8 cellular contexts compared by ENCODE assay signal in the genomic region with DNA sequence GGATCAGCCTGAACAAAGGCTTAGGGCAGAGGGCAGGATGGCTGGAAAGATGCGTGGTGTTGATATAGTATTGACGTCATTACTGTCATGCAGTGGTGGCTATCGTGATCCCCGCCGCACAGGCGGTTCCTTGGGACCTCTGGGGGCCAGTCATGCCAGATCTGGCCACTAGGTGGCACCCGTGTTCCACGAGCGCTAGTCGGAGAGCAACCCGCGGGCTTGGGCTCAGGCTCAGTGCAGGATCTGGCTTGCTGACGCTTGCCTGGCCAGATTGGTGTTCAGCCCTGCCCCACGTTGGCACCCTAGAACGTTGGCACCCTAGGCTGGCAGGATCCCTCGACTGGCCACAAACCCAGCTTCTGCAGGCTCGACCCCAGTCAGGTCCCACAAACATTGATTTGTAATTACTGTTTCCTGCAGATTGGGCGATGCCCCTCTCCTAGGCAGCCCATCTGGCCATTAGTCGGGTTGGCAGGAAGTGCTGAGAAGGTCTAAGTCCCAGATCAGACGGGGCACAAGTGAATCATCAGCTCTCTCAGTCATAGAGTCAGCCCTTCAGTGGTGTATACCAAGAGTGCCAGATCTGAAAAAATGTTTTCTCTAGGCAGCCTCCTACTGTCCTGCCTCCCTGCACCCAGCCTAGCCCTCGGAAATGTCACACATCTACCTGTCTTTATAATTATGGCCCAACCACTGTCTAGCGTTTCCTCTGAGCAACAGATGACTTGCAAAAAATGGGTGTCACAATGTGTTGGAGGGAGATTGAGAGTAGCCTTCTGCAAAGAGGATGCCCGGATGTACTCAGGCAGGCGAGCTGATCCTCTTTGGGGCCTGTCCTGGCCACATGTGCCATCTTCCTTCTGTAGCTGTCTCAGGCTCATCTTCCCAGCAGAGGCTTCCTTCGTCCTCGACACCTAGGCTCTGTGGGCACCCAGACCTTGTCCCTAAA.
DNase-seq lines count a peak whose midpoint lies in the region; ATAC-seq and TF ChIP-seq lines count a peak whose summit lies in the region.

No MANE protein-coding gene starts in this region.

- H3K4me1 ChIP-seq in GM23338 (ENCODE audit: insufficient read depth): no peaks in the 10 kb centered on the region
- H3K4me1 ChIP-seq in SJCRH30: no peaks in the 10 kb centered on the region
- H3K4me1 ChIP-seq in upper lobe of right lung: peaks cover 11% of the 10 kb centered on the region

- H3K4me3 Mint-ChIP-seq in GM23338: no peak overlapping the region

- no peaks in the 10 kb centered on the region for H3K79me2 ChIP-seq in GM23338 (replicated peaks; ENCODE audit: insufficient read depth)

- TF ChIP-seq CTCF in GM23338 (conservative IDR thresholded peaks at IDR 0.05; ENCODE audit: low read depth in 2 of 2) (peak; percentile 91 to 99), upper lobe of right lung (IDR thresholded peaks at IDR 0.05) (peak; percentile 100)

- no peaks in the 10 kb centered on the region for H4K20me1 ChIP-seq in GM23338 (replicated peaks; ENCODE audit: insufficient read depth)

- H3K27me3 ChIP-seq in GM23338 (ENCODE audit: insufficient read depth) (no peaks in the 10 kb centered on the region), SJCRH30 (peaks cover 9% of the 10 kb centered on the region; the same call in 1 of the 2 replicates), upper lobe of right lung (no peaks in the 10 kb centered on the region)

- H3K27me3 Mint-ChIP-seq in GM23338 (ENCODE audit: insufficient read depth, low read depth, poor library complexity): no peaks in the 10 kb centered on the region

- no peaks in the 10 kb centered on the region; the same call in 2 of the 3 replicates for H3K4me1 Mint-ChIP-seq in GM23338

- 0 out of 2 replicates have a peak overlapping the region, but pooled peaks have one; percentile 86 for H2AFZ ChIP-seq in GM23338

- ATAC-seq in GM23338 (peak; percentile 98), upper lobe of right lung (peak; percentile 97)

- no peaks in the 10 kb centered on the region for H3F3A ChIP-seq in GM23338 (replicated peaks; ENCODE audit: low read depth)

- no peaks in the 10 kb centered on the region for H3K36me3 Mint-ChIP-seq in GM23338 (ENCODE audit: low read depth)

- intact Hi-C loops in upper lobe of right lung (cut with DNase I): loop anchor here (5.0 kb wide), 1 partner anchor 69 kb away; no protein-coding TSS in a partner anchor

- no peaks in the 10 kb centered on the region for H3K36me3 ChIP-seq in GM23338 (ENCODE audit: insufficient read depth)
- H3K36me3 ChIP-seq in SJCRH30: no peaks in the 10 kb centered on the region
- H3K36me3 ChIP-seq in upper lobe of right lung: no peaks in the 10 kb centered on the region

- H3K9me3 Mint-ChIP-seq in GM23338: no peaks in the 10 kb centered on the region

- peak; percentile 92 for DNase-seq in GM03348 (ENCODE audit: low spot score)
- peak; percentile 92 for DNase-seq in GM23338 (ENCODE audit: low spot score)
- DNase-seq in Kasumi-1 (lab: John Stamatoyannopoulos, UW): peak; percentile 56 to 77
- peak; percentile 77 to 92 for DNase-seq in SJCRH30
- peak; percentile 81 for DNase-seq in activated gamma-delta T cell treated with Interleukin-2 at 50 U/mL for 16 hours
- DNase-seq in globus pallidus (ENCODE audit: low spot score): peak; percentile 68
- DNase-seq in pons (ENCODE audit: low spot score): peak; percentile 60
- DNase-seq in upper lobe of right lung: peak; percentile 91

- H3K27ac ChIP-seq in GM23338 (ENCODE audit: low read depth): no peak overlapping the region
- no peak overlapping the region for H3K27ac ChIP-seq in SJCRH30
- no peak overlapping the region for H3K27ac ChIP-seq in upper lobe of right lung

- H3K4me2 ChIP-seq in GM23338: no peak overlapping the region

- H3K9me2 ChIP-seq in GM23338 (ENCODE audit: insufficient read depth): no peaks in the 10 kb centered on the region

- no peak overlapping the region for H3K27ac Mint-ChIP-seq in GM23338

- H3K4me3 ChIP-seq in GM23338 (no peak overlapping the region), SJCRH30 (no peak overlapping the region), upper lobe of right lung (no peak overlapping the region)

- H3K9me3 ChIP-seq in SJCRH30 (replicated peaks): no peaks in the 10 kb centered on the region
- H3K9me3 ChIP-seq in upper lobe of right lung: no peaks in the 10 kb centered on the region

TF ChIP-seq in GM23338, 12 proteins besides CTCF, POLR2A, EP300 and RAD21:
- TF ChIP-seq ZNF331 (CRISPR knock-in tag; IDR thresholded peaks at IDR 0.05; ENCODE audit: low read depth) (no peak), ETS1 (IDR thresholded peaks at IDR 0.05) (no peak), ZNF114 (CRISPR knock-in tag; IDR thresholded peaks at IDR 0.05) (no peak), CREB1 (CRISPR knock-in tag; IDR thresholded peaks at IDR 0.05; ENCODE audit: low read depth) (peak; percentile 82), ZNF462 (CRISPR knock-in tag; IDR thresholded peaks at IDR 0.05) (no peak)
